12 cellular contexts compared by ENCODE assay signal in the genomic region with DNA sequence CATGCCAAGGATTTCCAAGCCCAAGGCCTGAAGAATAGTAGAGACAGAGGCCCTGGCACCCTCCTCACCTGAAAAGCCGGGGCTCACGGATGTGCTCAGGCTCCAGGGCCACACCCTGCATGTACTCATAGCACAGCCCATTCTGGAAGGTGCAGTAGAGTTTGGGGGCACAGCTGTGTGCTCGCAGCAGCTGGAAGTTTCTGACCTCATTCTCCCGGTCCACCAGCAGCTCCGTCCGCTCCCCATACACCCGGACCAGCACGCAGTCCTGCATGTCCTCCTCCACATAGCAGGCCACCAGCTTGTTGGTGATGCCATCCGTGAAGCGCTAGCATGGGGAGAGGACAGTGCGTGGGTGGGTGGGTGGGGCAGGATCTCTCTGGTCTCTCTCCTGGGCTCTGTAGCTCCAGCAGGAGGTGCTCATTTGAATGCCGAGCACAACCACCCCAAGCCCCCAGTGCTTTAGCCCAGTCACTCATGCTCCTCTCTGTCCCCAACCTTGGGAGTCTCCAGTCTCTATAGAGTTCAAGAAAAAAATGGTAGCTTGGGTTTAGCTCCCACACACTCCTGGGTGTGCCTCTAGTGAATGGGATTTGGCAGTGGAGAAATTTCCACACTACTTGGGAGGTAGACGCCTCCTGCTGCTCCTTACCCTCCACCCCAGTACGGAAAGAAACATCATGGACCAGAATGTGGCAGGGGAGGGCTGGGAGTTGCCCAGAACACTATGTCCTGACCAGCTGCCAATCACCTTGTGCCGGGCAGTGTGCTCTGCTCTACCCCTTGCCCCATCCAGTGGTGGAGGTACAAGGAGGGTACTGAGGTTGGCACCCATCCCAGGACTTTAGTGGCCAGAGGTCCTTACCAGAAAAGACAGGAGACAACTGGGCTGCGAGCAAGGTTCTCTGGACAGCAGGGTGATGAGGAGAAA. TPM values are rescaled to one million over a fixed set of nuclear protein-coding genes. Genes with fewer than 3 reads are reported as not detected.
DNase-seq lines count a peak whose midpoint lies in the region; ATAC-seq and TF ChIP-seq lines count a peak whose summit lies in the region.
"Had no signal": no experiment of that assay in that cellular context is flagged by ENCODE, and none has a peak within 500 bp of the region (broad histone marks: within the 10 kb centered on the region; RNA-seq: fewer than 3 reads in every experiment).

No MANE protein-coding gene starts in this region.

- in situ Hi-C loops in GM23248 (cut with MboI) (no loop called here), GM13976 (cut with MboI; ENCODE audit: low sequenced_read_pairs, unreplicated experiment) (no loop called here)

- H3K4me1 ChIP-seq in NT2/D1 (ENCODE audit: insufficient read depth, insufficient read length) (peaks cover 37% of the 10 kb centered on the region), esophagus muscularis mucosa (peaks cover 7 to 33% (median 28%) of the 10 kb centered on the region in 4 donors), neural progenitor cell (peaks cover 14% of the 10 kb centered on the region), GM23248 (ENCODE audit: insufficient read depth) (no peaks in the 10 kb centered on the region)

- no peaks in the 10 kb centered on the region for H3K79me2 ChIP-seq in neural progenitor cell (ENCODE audit: low read depth)
- no peaks in the 10 kb centered on the region for H3K79me2 ChIP-seq in GM23248 (ENCODE audit: insufficient read depth)

- H3K27me3 Mint-ChIP-seq in neural progenitor cell (ENCODE audit: insufficient read depth, low read depth), result peaks cover 26% of the 10 kb centered on the region

- H3F3A ChIP-seq in neural progenitor cell (ENCODE audit: low read depth), result peaks cover 15% of the 10 kb centered on the region
- no peaks in the 10 kb centered on the region; the same call in 1 of the 2 replicates for H3F3A ChIP-seq in GM23248 (ENCODE audit: insufficient read depth)

- H3K27me3 ChIP-seq in NT2/D1 (ENCODE audit: insufficient read depth, insufficient read length), result no peaks in the 10 kb centered on the region
- H3K27me3 ChIP-seq in esophagus muscularis mucosa, result peaks cover 0 to 43% (median 15%) of the 10 kb centered on the region in 4 donors
- H3K27me3 ChIP-seq in neural progenitor cell, result peaks cover 45% of the 10 kb centered on the region
- no peaks in the 10 kb centered on the region for H3K27me3 ChIP-seq in GM23248 (replicated peaks; ENCODE audit: insufficient read depth)

- no peak for TF ChIP-seq CTCF in C4-2B (conservative IDR thresholded peaks at IDR 0.05)
- TF ChIP-seq CTCF in esophagus muscularis mucosa (IDR thresholded peaks at IDR 0.05), result no peak
- no peak for TF ChIP-seq CTCF in neural progenitor cell (IDR thresholded peaks at IDR 0.05)
- no peak for TF ChIP-seq CTCF in GM13976 (IDR thresholded peaks at IDR 0.05; ENCODE audit: borderline replicate concordance, control extremely low read depth, extremely low read depth, insufficient read depth, missing control alignments)

- ATAC-seq in HG03521 (IDR thresholded peaks at IDR 0.05; ENCODE audit: unreplicated experiment), result no peak

- H3K4me2 ChIP-seq in neural progenitor cell (no peak overlapping the region), GM23248 (ENCODE audit: unreplicated experiment) (no peak overlapping the region)

- TF ChIP-seq POLR2A in esophagus muscularis mucosa (IDR thresholded peaks at IDR 0.05; ENCODE audit: low read depth), result no peak

- H3K27ac ChIP-seq in C4-2B (peak overlapping the region; percentile 78), esophagus muscularis mucosa (replicated peaks in 1 of 4) (peak overlapping the region; percentile 64 to 84 (median 75)), neural progenitor cell (no peak overlapping the region), GM23248 (no peak overlapping the region)
- H3K27ac ChIP-seq: BLaER1 treated with 17β-estradiol and CSF1 and Interleukin-3, amounts not matched to agents 10 nM and 100 nM; left lung had no signal

- WGBS in esophagus muscularis mucosa, result 85% methylated on average over 15 of the region's 16 CpGs
- WGBS in GM23248 (ENCODE audit: low coverage in 1 of 2, low lambda C conversion rate in 2 of 2, missing lambda C conversion rate in 2 of 2), 2 experiments, result 71 to 73% methylated on average over 16 of the region's 16 CpGs

- H3K9ac ChIP-seq in NT2/D1 (ENCODE audit: insufficient read length, low read depth), result peak overlapping the region; percentile 47
- H3K9ac ChIP-seq in neural progenitor cell, result no peak overlapping the region
- no peak overlapping the region for H3K9ac ChIP-seq in GM23248

- H2AFZ ChIP-seq in neural progenitor cell (replicated peaks), result no peak overlapping the region
- no peak overlapping the region for H2AFZ ChIP-seq in GM23248

- H3K9me3 ChIP-seq in NT2/D1 (ENCODE audit: insufficient read depth, low read length) (no peaks in the 10 kb centered on the region), esophagus muscularis mucosa (no peaks in the 10 kb centered on the region), neural progenitor cell (ENCODE audit: low read depth) (no peaks in the 10 kb centered on the region), GM23248 (ENCODE audit: low read depth) (no peaks in the 10 kb centered on the region)
- H3K9me3 ChIP-seq: BLaER1 treated with 17β-estradiol and CSF1 and Interleukin-3, amounts not matched to agents 10 nM and 100 nM; left lung had no signal

- no peaks in the 10 kb centered on the region for H3K36me3 Mint-ChIP-seq in neural progenitor cell

- H3K4me3 ChIP-seq in NT2/D1 (ENCODE audit: insufficient read length, low read depth), result no peak overlapping the region
- H3K4me3 ChIP-seq in esophagus muscularis mucosa, result peak overlapping the region in 2 of 4 donors; percentile 69 to 70
- no peak overlapping the region for H3K4me3 ChIP-seq in neural progenitor cell
- no peak overlapping the region for H3K4me3 ChIP-seq in GM23248
- H3K4me3 ChIP-seq: left lung had no signal

- no peak for TF ChIP-seq EP300 in esophagus muscularis mucosa (IDR thresholded peaks at IDR 0.05)

- peak overlapping the region; percentile 77 for H3K4me3 Mint-ChIP-seq in neural progenitor cell

- intact Hi-C loops in esophagus muscularis mucosa (cut with DNase I), result no loop called here

- no peaks in the 10 kb centered on the region for H3K9me3 Mint-ChIP-seq in neural progenitor cell

- no peaks in the 10 kb centered on the region for H3K9me2 ChIP-seq in GM23248 (ENCODE audit: insufficient read depth)

- H4K20me1 ChIP-seq in neural progenitor cell (ENCODE audit: low read depth) (peaks cover 6% of the 10 kb centered on the region), GM23248 (ENCODE audit: insufficient read depth) (no peaks in the 10 kb centered on the region)

- H3K36me3 ChIP-seq in NT2/D1 (ENCODE audit: insufficient read depth, insufficient read length, low read length) (peaks cover 13% of the 10 kb centered on the region), esophagus muscularis mucosa (peaks cover 0 to 4% (median 0%) of the 10 kb centered on the region in 4 donors), neural progenitor cell (no peaks in the 10 kb centered on the region), GM23248 (ENCODE audit: low read depth) (no peaks in the 10 kb centered on the region)
- H3K36me3 ChIP-seq: left lung had no signal

- H3K27ac Mint-ChIP-seq in neural progenitor cell, result no peak overlapping the region

- H3K4me1 Mint-ChIP-seq in neural progenitor cell, result peaks cover 30% of the 10 kb centered on the region

- DNase-seq in NT2/D1 (ENCODE audit: low read depth, low spot score), result no peak
- no peak for DNase-seq in esophagus muscularis mucosa (ENCODE audit: extremely low spot score)
- no peak for DNase-seq in neural progenitor cell (ENCODE audit: low spot score)
- DNase-seq in amniotic stem cell (lab: John Stamatoyannopoulos, UW), result no peak
- no peak for DNase-seq in GM23248
- DNase-seq in GM13976 (ENCODE audit: low spot score), result no peak
- DNase-seq: activated T-cell treated with anti-CD3 and anti-CD28 coated beads for 4 hours, left lung had no signal

RNA-seq across cellular contexts. Expression of gene ETNK2, which starts 1.9 kb away (rescaled TPM):
- 10 to 100 TPM in 1 of 4 donors, 1 to 10 TPM in 3; 5.6 to 15.3 (median 6.8) TPM for total RNA-seq in esophagus muscularis mucosa
- total RNA-seq in neural progenitor cell (ENCODE audit: low replicate concordance), result 5.3 and 17.6 TPM in 2 replicates
- 4.2 and 6.1 TPM in 2 replicates for total RNA-seq in GM23248 (2014; rRNA removed; shearing (Covaris generic))
- 5.0 and 5.2 TPM in 2 replicates for polyA plus RNA-seq in GM23248 (2016; fragmentation: Nextera tagmentation; extraction: Ambion mirVana)

RNA-seq across cellular contexts. Expression of gene REN, which starts 16.2 kb away (rescaled TPM):
- total RNA-seq in esophagus muscularis mucosa, result not detected
- not detected in 2 replicates for total RNA-seq in neural progenitor cell (ENCODE audit: low replicate concordance)
- total RNA-seq in GM23248 (2014; rRNA removed; shearing (Covaris generic)), result not detected in 2 replicates
- not detected in 2 replicates for polyA plus RNA-seq in GM23248 (2016; fragmentation: Nextera tagmentation; extraction: Ambion mirVana)
- total RNA-seq: cerebellum had no signal

RNA-seq across cellular contexts. Expression of gene KISS1, which starts 46.4 kb away (rescaled TPM):
- not detected for total RNA-seq in esophagus muscularis mucosa
- total RNA-seq in neural progenitor cell (ENCODE audit: low replicate concordance), result not detected in 2 replicates
- not detected in 2 replicates for total RNA-seq in GM23248 (2014; rRNA removed; shearing (Covaris generic))
- not detected in 2 replicates for polyA plus RNA-seq in GM23248 (2016; fragmentation: Nextera tagmentation; extraction: Ambion mirVana)
- total RNA-seq: cerebellum had no signal

Comparison
In these comparisons a context has a peak if more than half of its experiments do, and no peak if none do; other contexts are left out.
1. H3K27ac ChIP-seq: peak in C4-2B (single experiment) and esophagus muscularis mucosa (4 of 4); none in neural progenitor cell (single experiment) and GM23248 (single experiment).